In genomic region chr2:70992945-70993688, GRCh38 we compare ENCODE assay signal across 9 cellular contexts. TPM values are rescaled to one million over a fixed set of nuclear protein-coding genes. Genes with fewer than 3 reads are reported as not detected.
DNase-seq lines count a peak whose midpoint lies in the region; ATAC-seq and TF ChIP-seq lines count a peak whose summit lies in the region.
"Had no signal": no experiment of that assay in that cellular context is flagged by ENCODE, and none has a peak within 500 bp of the region (broad histone marks: within the 10 kb centered on the region; RNA-seq: fewer than 3 reads in every experiment).

No MANE protein-coding gene starts in this region.

- no peak overlapping the region for H3K27ac ChIP-seq in upper lobe of right lung

- no peaks in the 10 kb centered on the region for H3K27me3 ChIP-seq in upper lobe of right lung

- H3K9me3 ChIP-seq in upper lobe of right lung = no peaks in the 10 kb centered on the region

- TF ChIP-seq CTCF in upper lobe of right lung (IDR thresholded peaks at IDR 0.05) = no peak

- H3K4me3 ChIP-seq in upper lobe of right lung = peak overlapping the region; percentile 96

- intact Hi-C loops in cardiac septum (cut with DNase I) (loop anchor here (5.0 kb wide), 1 partner anchor 74 kb away; the partner anchor contains the start of gene NAGK), left ventricle myocardium superior (cut with micrococcal nuclease) (no loop called here), upper lobe of right lung (cut with DNase I) (no loop called here)

- peaks cover 39% of the 10 kb centered on the region for H3K36me3 ChIP-seq in upper lobe of right lung

- peaks cover 14% of the 10 kb centered on the region for H3K4me1 ChIP-seq in upper lobe of right lung

- ATAC-seq in left ventricle myocardium superior (no peak), left lobe of liver (no peak), upper lobe of right lung (no peak)

- DNase-seq in cardiac septum (ENCODE audit: low spot score) (peak; percentile 47), left ventricle myocardium superior (no peak), left lobe of liver (ENCODE audit: low spot score) (peak; percentile 37), upper lobe of right lung (peak; percentile 38), NCI-H1417 treated with DMSO at 0.1 percent for 48 hours (lab: John Stamatoyannopoulos, UW) (no peak), anterior cingulate cortex (lab: John Stamatoyannopoulos, UW) (no peak)
- peak; percentile 48 for DNase-seq in activated CD8-positive, alpha-beta memory T cell treated with anti-CD3 and anti-CD28 coated beads, Interleukin-2, amount 50 U/mL, for 48 hours
- no peak for DNase-seq in activated CD4-positive, alpha-beta T cell treated with anti-CD3 and anti-CD28 coated beads, Interleukin-2, amount 50 U/mL, for 1 hour
- DNase-seq: activated gamma-delta T cell had no signal

RNA-seq across cellular contexts. Expression of gene TEX261, which starts 1.6 kb away (rescaled TPM):
- 46.1 TPM for total RNA-seq in cardiac septum
- 50.4 TPM for total RNA-seq in left ventricle myocardium superior
- total RNA-seq in left lobe of liver = 36.4 TPM
- 63.1 TPM for total RNA-seq in upper lobe of right lung

RNA-seq across cellular contexts. Expression of gene ANKRD53, which starts 14.7 kb away (rescaled TPM):
- total RNA-seq in cardiac septum (0.38 TPM), left ventricle myocardium superior (0.92 TPM), left lobe of liver (0.35 TPM), upper lobe of right lung (0.38 TPM)

RNA-seq across cellular contexts. Expression of gene ATP6V1B1, which starts 57.4 kb away (rescaled TPM):
- 0.43 TPM for total RNA-seq in cardiac septum
- total RNA-seq in left ventricle myocardium superior = not detected
- total RNA-seq in left lobe of liver = not detected
- total RNA-seq in upper lobe of right lung = 2.1 TPM

Comparison
In these comparisons a context has a peak if more than half of its experiments do, and no peak if none do; other contexts are left out.
1. DNase-seq: peak in cardiac septum (single experiment), activated CD8-positive, alpha-beta memory T cell treated with anti-CD3 and anti-CD28 coated beads, Interleukin-2, amount 50 U/mL, for 48 hours (single experiment), left lobe of liver (single experiment) and upper lobe of right lung (single experiment); none in left ventricle myocardium superior (single experiment), NCI-H1417 treated with DMSO at 0.1 percent for 48 hours (single experiment), anterior cingulate cortex (0 of 58) and activated CD4-positive, alpha-beta T cell treated with anti-CD3 and anti-CD28 coated beads, Interleukin-2, amount 50 U/mL, for 1 hour (single experiment).